ENCODE assay signal across 8 cellular contexts in the genomic region with DNA sequence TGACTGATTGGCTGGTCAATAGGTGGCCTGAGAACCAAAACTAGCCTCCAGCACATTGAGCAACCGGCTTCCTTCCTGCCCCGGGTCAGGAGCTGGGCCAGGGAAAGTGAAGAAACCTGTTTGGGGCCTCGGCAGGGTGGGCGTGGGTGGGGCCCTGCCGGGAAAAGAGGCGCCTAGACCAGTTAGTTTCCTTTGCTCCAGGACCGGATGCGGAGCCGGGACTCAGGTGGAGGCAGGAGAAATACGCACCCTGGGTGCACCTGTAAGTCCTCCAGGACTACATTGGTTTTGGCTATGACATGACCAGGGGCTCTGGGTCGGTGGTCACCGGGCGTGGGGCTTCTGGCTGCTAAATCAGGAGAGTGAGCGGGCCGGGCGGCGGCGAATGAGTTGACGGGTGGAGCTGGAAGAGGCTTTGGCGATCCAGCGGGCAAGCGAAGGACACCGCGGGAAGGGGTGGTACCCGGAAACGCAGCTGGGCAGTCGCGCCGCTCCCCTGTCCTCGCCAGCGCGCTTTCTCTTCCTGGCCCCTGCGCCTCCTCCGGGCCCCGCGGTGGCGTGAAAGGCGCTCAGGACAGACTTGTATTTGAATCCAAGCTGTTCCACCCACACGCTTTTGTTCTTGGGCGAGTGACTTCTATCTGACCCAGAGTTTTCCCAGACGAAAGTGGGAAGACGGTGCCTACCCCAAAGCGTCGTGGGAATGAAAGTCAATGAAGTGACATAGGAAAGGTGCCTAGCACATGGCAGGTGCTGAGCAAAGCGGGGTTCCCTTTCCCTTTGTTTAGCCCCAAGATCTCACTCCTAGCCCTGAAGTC. TPM values are rescaled to one million over a fixed set of nuclear protein-coding genes. Genes with fewer than 3 reads are reported as not detected.
A peak's percentile ranks its signal among the peaks of the same experiment; 100 is the strongest.
DNase-seq lines count a peak whose midpoint lies in the region; ATAC-seq and TF ChIP-seq lines count a peak whose summit lies in the region.

No MANE protein-coding gene starts in this region.

- H3K4me3 ChIP-seq in upper lobe of right lung, result peak overlapping the region; percentile 62

- peaks cover 1% of the 10 kb centered on the region for H3K36me3 Mint-ChIP-seq in activated CD4-positive, alpha-beta T cell treated with anti-CD3 and anti-CD28 coated beads, Interleukin-2, amount 10 ng/mL, durations not matched to agents 7 days and 5 days (ENCODE audit: low read depth)
- H3K36me3 Mint-ChIP-seq in memory B cell, result no peaks in the 10 kb centered on the region

- H3K27ac Mint-ChIP-seq in activated CD4-positive, alpha-beta T cell treated with anti-CD3 and anti-CD28 coated beads, Interleukin-2, amount 10 ng/mL, durations not matched to agents 7 days and 5 days, result peak overlapping the region; percentile 5
- H3K27ac Mint-ChIP-seq in memory B cell, result peak overlapping the region; percentile 90

- H3K36me3 ChIP-seq in upper lobe of right lung, result no peaks in the 10 kb centered on the region

- no peak for DNase-seq in activated CD4-positive, alpha-beta T cell treated with anti-CD3 and anti-CD28 coated beads, Interleukin-2, amount 10 ng/mL, durations not matched to agents 7 days and 5 days
- DNase-seq in activated CD4-positive, alpha-beta T cell treated with anti-CD3 and anti-CD28 coated beads, Interleukin-2, amount 50 U/mL, for 1 hour, result no peak
- peak; percentile 71 for DNase-seq in dermis blood vessel endothelial cell
- DNase-seq in memory B cell (ENCODE audit: low spot score in 2 of 2), result no peak
- DNase-seq in upper lobe of right lung, result peak; percentile 89

- H3K4me1 Mint-ChIP-seq in activated CD4-positive, alpha-beta T cell treated with anti-CD3 and anti-CD28 coated beads, Interleukin-2, amount 10 ng/mL, durations not matched to agents 7 days and 5 days, result peaks cover 54% of the 10 kb centered on the region
- H3K4me1 Mint-ChIP-seq in memory B cell, result peaks cover 31% of the 10 kb centered on the region

- peaks cover 51% of the 10 kb centered on the region for H3K4me1 ChIP-seq in upper lobe of right lung

- TF ChIP-seq CTCF in upper lobe of right lung (IDR thresholded peaks at IDR 0.05), result no peak

- no peak for ATAC-seq in memory B cell (ENCODE audit: low read depth)
- peak; percentile 62 for ATAC-seq in upper lobe of right lung
- no peak for ATAC-seq in HG02852 (IDR thresholded peaks at IDR 0.05; ENCODE audit: unreplicated experiment)
- no peak for ATAC-seq in HG03439 (IDR thresholded peaks at IDR 0.05; ENCODE audit: unreplicated experiment)
- ATAC-seq in GM21447 (IDR thresholded peaks at IDR 0.05; ENCODE audit: unreplicated experiment), result no peak

- CTCF ChIA-PET in activated CD4-positive, alpha-beta T cell treated with anti-CD3 and anti-CD28 coated beads, Interleukin-2, amount 10 ng/mL, durations not matched to agents 7 days and 5 days (lab: Charles Lee), result interaction anchor here (0.7 to 1.3 kb wide), 2 partner anchors 24 to 28 kb away, joined by 3 to 4 read pairs; no protein-coding TSS in a partner anchor

- POLR2A ChIA-PET in activated CD4-positive, alpha-beta T cell treated with anti-CD3 and anti-CD28 coated beads, Interleukin-2, amount 10 ng/mL, durations not matched to agents 7 days and 5 days (lab: Charles Lee), result no interaction called here

- peak overlapping the region; percentile 95 for H3K27ac ChIP-seq in upper lobe of right lung

- H3K27me3 Mint-ChIP-seq in activated CD4-positive, alpha-beta T cell treated with anti-CD3 and anti-CD28 coated beads, Interleukin-2, amount 10 ng/mL, durations not matched to agents 7 days and 5 days, result no peaks in the 10 kb centered on the region
- no peaks in the 10 kb centered on the region for H3K27me3 Mint-ChIP-seq in memory B cell

- H3K27me3 ChIP-seq in upper lobe of right lung, result no peaks in the 10 kb centered on the region

- intact Hi-C loops in upper lobe of right lung (cut with DNase I), result no loop called here

- H3K4me3 Mint-ChIP-seq in activated CD4-positive, alpha-beta T cell treated with anti-CD3 and anti-CD28 coated beads, Interleukin-2, amount 10 ng/mL, durations not matched to agents 7 days and 5 days, result peak overlapping the region; percentile 84
- H3K4me3 Mint-ChIP-seq in memory B cell, result peak overlapping the region; percentile 91

- no peaks in the 10 kb centered on the region for H3K9me3 ChIP-seq in upper lobe of right lung

- H3K9me3 Mint-ChIP-seq in activated CD4-positive, alpha-beta T cell treated with anti-CD3 and anti-CD28 coated beads, Interleukin-2, amount 10 ng/mL, durations not matched to agents 7 days and 5 days, result no peaks in the 10 kb centered on the region
- H3K9me3 Mint-ChIP-seq in memory B cell, result no peaks in the 10 kb centered on the region

RNA-seq across cellular contexts. Expression of a gene that starts 30.6 kb away (rescaled TPM):
- total RNA-seq in activated CD4-positive, alpha-beta T cell treated with anti-CD3 and anti-CD28 coated beads, Interleukin-2, amount 10 ng/mL, durations not matched to agents 7 days and 5 days, result 10 to 100 TPM; 30.1 to 35.6 TPM
- total RNA-seq in dermis blood vessel endothelial cell (73.5 and 159 TPM in 2 replicates), upper lobe of right lung (112 TPM)

Comparison
In these comparisons a context has a peak if more than half of its experiments do, and no peak if none do; other contexts are left out.
1. DNase-seq: peak in dermis blood vessel endothelial cell (single experiment) and upper lobe of right lung (single experiment); none in activated CD4-positive, alpha-beta T cell treated with anti-CD3 and anti-CD28 coated beads, Interleukin-2, amount 10 ng/mL, durations not matched to agents 7 days and 5 days (single experiment), activated CD4-positive, alpha-beta T cell treated with anti-CD3 and anti-CD28 coated beads, Interleukin-2, amount 50 U/mL, for 1 hour (single experiment) and memory B cell (0 of 2).